In genomic region chr3:58350627-58351013, GRCh38 we compare ENCODE assay signal across 1 cellular context.
TF ChIP-seq lines count a peak whose summit lies in the region.

No MANE protein-coding gene starts in this region.

TF ChIP-seq in HCT116, 20 proteins besides CTCF, POLR2A, EP300 and RAD21 (continued from another document):
- TF ChIP-seq, protein P1, sequence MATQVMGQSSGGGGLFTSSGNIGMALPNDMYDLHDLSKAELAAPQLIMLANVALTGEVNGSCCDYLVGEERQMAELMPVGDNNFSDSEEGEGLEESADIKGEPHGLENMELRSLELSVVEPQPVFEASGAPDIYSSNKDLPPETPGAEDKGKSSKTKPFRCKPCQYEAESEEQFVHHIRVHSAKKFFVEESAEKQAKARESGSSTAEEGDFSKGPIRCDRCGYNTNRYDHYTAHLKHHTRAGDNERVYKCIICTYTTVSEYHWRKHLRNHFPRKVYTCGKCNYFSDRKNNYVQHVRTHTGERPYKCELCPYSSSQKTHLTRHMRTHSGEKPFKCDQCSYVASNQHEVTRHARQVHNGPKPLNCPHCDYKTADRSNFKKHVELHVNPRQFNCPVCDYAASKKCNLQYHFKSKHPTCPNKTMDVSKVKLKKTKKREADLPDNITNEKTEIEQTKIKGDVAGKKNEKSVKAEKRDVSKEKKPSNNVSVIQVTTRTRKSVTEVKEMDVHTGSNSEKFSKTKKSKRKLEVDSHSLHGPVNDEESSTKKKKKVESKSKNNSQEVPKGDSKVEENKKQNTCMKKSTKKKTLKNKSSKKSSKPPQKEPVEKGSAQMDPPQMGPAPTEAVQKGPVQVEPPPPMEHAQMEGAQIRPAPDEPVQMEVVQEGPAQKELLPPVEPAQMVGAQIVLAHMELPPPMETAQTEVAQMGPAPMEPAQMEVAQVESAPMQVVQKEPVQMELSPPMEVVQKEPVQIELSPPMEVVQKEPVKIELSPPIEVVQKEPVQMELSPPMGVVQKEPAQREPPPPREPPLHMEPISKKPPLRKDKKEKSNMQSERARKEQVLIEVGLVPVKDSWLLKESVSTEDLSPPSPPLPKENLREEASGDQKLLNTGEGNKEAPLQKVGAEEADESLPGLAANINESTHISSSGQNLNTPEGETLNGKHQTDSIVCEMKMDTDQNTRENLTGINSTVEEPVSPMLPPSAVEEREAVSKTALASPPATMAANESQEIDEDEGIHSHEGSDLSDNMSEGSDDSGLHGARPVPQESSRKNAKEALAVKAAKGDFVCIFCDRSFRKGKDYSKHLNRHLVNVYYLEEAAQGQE (IDR thresholded peaks at IDR 0.05; ENCODE audit: low read depth), result no peak
TF ChIP-seq in HCT116: peak in this region for 0.
